Comparison of ENCODE assay signal across 9 cellular contexts in genomic region chr2:219598308-219599078, GRCh38. TPM values are rescaled to one million over a fixed set of nuclear protein-coding genes. Genes with fewer than 3 reads are reported as not detected.
DNase-seq lines count a peak whose midpoint lies in the region; ATAC-seq and TF ChIP-seq lines count a peak whose summit lies in the region.
"Had no signal": no experiment of that assay in that cellular context is flagged by ENCODE, and none has a peak within 500 bp of the region (broad histone marks: within the 10 kb centered on the region; RNA-seq: fewer than 3 reads in every experiment).

No MANE protein-coding gene starts in this region.

- H3K27ac Mint-ChIP-seq in CD8-positive, alpha-beta memory T cell, result peak overlapping the region; percentile 91 to 98 (median 98)
- H3K27ac Mint-ChIP-seq in natural killer cell treated with Interleukin-12 subunit alpha and Interleukin-12 subunit beta and Interleukin-15 and Interleukin-18, amount 100 ng/mL, for 72 hours, result peak overlapping the region; percentile 84 to 94

- H2AFZ ChIP-seq in KMS-11 (ENCODE audit: low read depth), result peak overlapping the region; percentile 92

- peak overlapping the region; percentile 95 to 98 (median 97) for H3K4me3 Mint-ChIP-seq in CD8-positive, alpha-beta memory T cell
- peak overlapping the region; percentile 90 for H3K4me3 Mint-ChIP-seq in natural killer cell treated with Interleukin-12 subunit alpha and Interleukin-12 subunit beta and Interleukin-15 and Interleukin-18, amount 100 ng/mL, for 72 hours

- peak overlapping the region; percentile 87 for H3K4me2 ChIP-seq in KMS-11

- POLR2A ChIA-PET in CD8-positive, alpha-beta memory T cell (lab: Charles Lee), result no interaction called here

- H3K79me2 ChIP-seq in KMS-11 (ENCODE audit: insufficient read depth, low read depth), result no peaks in the 10 kb centered on the region

- peaks cover 4 to 37% (median 13%) of the 10 kb centered on the region in 3 donors for H3K36me3 Mint-ChIP-seq in CD8-positive, alpha-beta memory T cell
- H3K36me3 Mint-ChIP-seq in natural killer cell treated with Interleukin-12 subunit alpha and Interleukin-12 subunit beta and Interleukin-15 and Interleukin-18, amount 100 ng/mL, for 72 hours, result peaks cover under 1% of the 10 kb centered on the region

- H3K4me3 ChIP-seq in CD8-positive, alpha-beta memory T cell (ENCODE audit: low read length), result peak overlapping the region; percentile 69
- H3K4me3 ChIP-seq in KMS-11 (IDR thresholded peaks at IDR 0.05; ENCODE audit: insufficient read depth, low read depth, low read length) (peak overlapping the region; percentile 81), choroid plexus epithelial cell (ENCODE audit: low read depth, low read length) (peak overlapping the region; percentile 91)

- no peaks in the 10 kb centered on the region for H3K27me3 ChIP-seq in CD8-positive, alpha-beta memory T cell (ENCODE audit: insufficient read depth, low read length, poor library complexity, severe bottlenecking)
- no peaks in the 10 kb centered on the region for H3K27me3 ChIP-seq in KMS-11 (ENCODE audit: insufficient read depth, low read depth)

- DNase-seq in CD8-positive, alpha-beta memory T cell, result no peak
- DNase-seq in choroid plexus epithelial cell (ENCODE audit: low read depth) (no peak), C1 segment of cervical spinal cord (lab: John Stamatoyannopoulos, UW) (no peak), NCI-H226 (no peak), epidermal melanocyte (ENCODE audit: insufficient read length, low spot score) (no peak), GM19240 (ENCODE audit: insufficient read length, low spot score) (no peak)
- no peak for DNase-seq in natural killer cell treated with Interleukin-12 subunit alpha and Interleukin-12 subunit beta and Interleukin-15 and Interleukin-18, amount 100 ng/mL, for 72 hours (ENCODE audit: low spot score)

- H3K4me1 Mint-ChIP-seq in CD8-positive, alpha-beta memory T cell, result peaks cover 15 to 26% (median 26%) of the 10 kb centered on the region in 3 donors
- H3K4me1 Mint-ChIP-seq in natural killer cell treated with Interleukin-12 subunit alpha and Interleukin-12 subunit beta and Interleukin-15 and Interleukin-18, amount 100 ng/mL, for 72 hours (ENCODE audit: low read depth in 2 of 2), result peaks cover 12 to 17% of the 10 kb centered on the region in 2 donors

- H3K27me3 Mint-ChIP-seq in CD8-positive, alpha-beta memory T cell, result peaks cover 1 to 5% of the 10 kb centered on the region in 2 donors
- H3K27me3 Mint-ChIP-seq in natural killer cell treated with Interleukin-12 subunit alpha and Interleukin-12 subunit beta and Interleukin-15 and Interleukin-18, amount 100 ng/mL, for 72 hours, result peaks cover 0 to 3% of the 10 kb centered on the region in 2 donors

- H3K27ac ChIP-seq in CD8-positive, alpha-beta memory T cell (ENCODE audit: low read depth, low read length), result peak overlapping the region; percentile 72
- H3K27ac ChIP-seq in KMS-11, result no peak overlapping the region

- peaks cover 14% of the 10 kb centered on the region for H3K4me1 ChIP-seq in CD8-positive, alpha-beta memory T cell (ENCODE audit: insufficient read depth, low read length)
- peaks cover 11% of the 10 kb centered on the region for H3K4me1 ChIP-seq in KMS-11 (ENCODE audit: low read depth, poor library complexity, severe bottlenecking)

- CTCF ChIA-PET in CD8-positive, alpha-beta memory T cell (lab: Charles Lee), result interaction anchor here (1.9 to 2.0 kb wide), 2 partner anchors 38 to 57 kb away, joined by 5 to 6 read pairs; no protein-coding TSS in a partner anchor

- no peaks in the 10 kb centered on the region for H4K20me1 ChIP-seq in KMS-11 (ENCODE audit: insufficient read depth)

- H3K9me3 Mint-ChIP-seq in CD8-positive, alpha-beta memory T cell, result no peaks in the 10 kb centered on the region
- no peaks in the 10 kb centered on the region for H3K9me3 Mint-ChIP-seq in natural killer cell treated with Interleukin-12 subunit alpha and Interleukin-12 subunit beta and Interleukin-15 and Interleukin-18, amount 100 ng/mL, for 72 hours

- no peak for ATAC-seq in natural killer cell treated with Interleukin-12 subunit alpha and Interleukin-12 subunit beta and Interleukin-15 and Interleukin-18, amount 100 ng/mL, for 72 hours

- peaks cover 7% of the 10 kb centered on the region for H3K36me3 ChIP-seq in CD8-positive, alpha-beta memory T cell (ENCODE audit: insufficient read depth, low read length)
- H3K36me3 ChIP-seq in KMS-11 (ENCODE audit: insufficient read depth), result no peaks in the 10 kb centered on the region

- H3K9me3 ChIP-seq in CD8-positive, alpha-beta memory T cell (ENCODE audit: low read length), result no peaks in the 10 kb centered on the region

- TF ChIP-seq CTCF in KMS-11 (conservative IDR thresholded peaks at IDR 0.05; ENCODE audit: low read depth, low read length) (no peak), choroid plexus epithelial cell (conservative IDR thresholded peaks at IDR 0.05; ENCODE audit: low read depth, low read length) (no peak)

- H3K9ac ChIP-seq in KMS-11, result peak overlapping the region; percentile 21; the same call in 1 of the 2 replicates

RNA-seq across cellular contexts. Expression of gene STK11IP, which starts 0.8 kb away (rescaled TPM):
- 10 to 100 TPM; 26.2 to 32.2 TPM for total RNA-seq in CD8-positive, alpha-beta memory T cell
- 12.6 TPM for polyA plus RNA-seq in CD8-positive, alpha-beta memory T cell
- total RNA-seq in natural killer cell treated with Interleukin-12 subunit alpha and Interleukin-12 subunit beta and Interleukin-15 and Interleukin-18, amount 100 ng/mL, for 72 hours, result 10 to 100 TPM; 27.7 to 50.7 TPM

RNA-seq across cellular contexts. Expression of gene INHA, which starts 26.4 kb away (rescaled TPM):
- not detected for total RNA-seq in CD8-positive, alpha-beta memory T cell
- not detected for polyA plus RNA-seq in CD8-positive, alpha-beta memory T cell
- total RNA-seq in natural killer cell treated with Interleukin-12 subunit alpha and Interleukin-12 subunit beta and Interleukin-15 and Interleukin-18, amount 100 ng/mL, for 72 hours, result not detected
- total RNA-seq: T-helper 2 cell treated with Interferon-gamma antibody and Interleukin-4, amounts not matched to agents 100 ng/mL and 5 ng/mL, for 36 hours had no signal

RNA-seq across cellular contexts. Expression of gene OBSL1, which starts 27.2 kb away (rescaled TPM):
- under 1 TPM; 0.48 to 0.69 TPM for total RNA-seq in CD8-positive, alpha-beta memory T cell
- polyA plus RNA-seq in CD8-positive, alpha-beta memory T cell, result not detected
- total RNA-seq in natural killer cell treated with Interleukin-12 subunit alpha and Interleukin-12 subunit beta and Interleukin-15 and Interleukin-18, amount 100 ng/mL, for 72 hours, result 1 to 10 TPM in 1 of 2 donors, not detected in 1; 2.9 TPM
- total RNA-seq: T-helper 2 cell treated with Interferon-gamma antibody and Interleukin-4, amounts not matched to agents 100 ng/mL and 5 ng/mL, for 36 hours had no signal

RNA-seq across cellular contexts. Expression of gene SLC4A3, which starts 28.9 kb away (rescaled TPM):
- total RNA-seq in CD8-positive, alpha-beta memory T cell, result under 1 TPM in 1 of 2 experiments, not detected in 1; 0.13 TPM
- not detected for polyA plus RNA-seq in CD8-positive, alpha-beta memory T cell
- total RNA-seq in natural killer cell treated with Interleukin-12 subunit alpha and Interleukin-12 subunit beta and Interleukin-15 and Interleukin-18, amount 100 ng/mL, for 72 hours, result not detected
- total RNA-seq: T-helper 2 cell treated with Interferon-gamma antibody and Interleukin-4, amounts not matched to agents 100 ng/mL and 5 ng/mL, for 36 hours had no signal

RNA-seq across cellular contexts. Expression of gene TMEM198, which starts 54.7 kb away (rescaled TPM):
- total RNA-seq in CD8-positive, alpha-beta memory T cell, result 1 to 10 TPM; 5.2 to 6.0 TPM
- not detected for polyA plus RNA-seq in CD8-positive, alpha-beta memory T cell
- total RNA-seq in natural killer cell treated with Interleukin-12 subunit alpha and Interleukin-12 subunit beta and Interleukin-15 and Interleukin-18, amount 100 ng/mL, for 72 hours, result 1 to 10 TPM; 3.6 to 7.6 TPM
